Comparison of ENCODE assay signal across 17 cellular contexts in genomic region chr11:35649984-35650383, GRCh38. TPM values are rescaled to one million over a fixed set of nuclear protein-coding genes. Genes with fewer than 3 reads are reported as not detected.
DNase-seq lines count a peak whose midpoint lies in the region; ATAC-seq and TF ChIP-seq lines count a peak whose summit lies in the region.
"Had no signal": no experiment of that assay in that cellular context is flagged by ENCODE, and none has a peak within 500 bp of the region (broad histone marks: within the 10 kb centered on the region; RNA-seq: fewer than 3 reads in every experiment).

No MANE protein-coding gene starts in this region.

- ATAC-seq in esophagus mucosa (peak; percentile 35), HG02678 (IDR thresholded peaks at IDR 0.05; ENCODE audit: unreplicated experiment) (no peak), GM18517 (IDR thresholded peaks at IDR 0.05; ENCODE audit: unreplicated experiment) (no peak)
- ATAC-seq: GM23338 had no signal

- DNase-seq in A172 (ENCODE audit: low spot score) (peak; percentile 22), AG09309 (ENCODE audit: low read depth) (peak; percentile 37), RPMI7951 (ENCODE audit: low read depth) (peak; percentile 44), immature natural killer cell (no peak)
- DNase-seq: activated CD8-positive, alpha-beta memory T cell treated with anti-CD3 and anti-CD28 coated beads for 24 hours; caudate nucleus; DMS53; NCI-H1930; NCI-H524; nephron progenitor cell; testis had no signal

- H3K27ac Mint-ChIP-seq in immature natural killer cell = no peak overlapping the region
- H3K27ac Mint-ChIP-seq: CD14-positive monocyte, GM23338, memory B cell, nephron progenitor cell had no signal

- no peak overlapping the region for H3K4me3 ChIP-seq in AG09309 (ENCODE audit: control insufficient read depth, low read depth, low read length)
- H3K4me3 ChIP-seq: GM23338, testis had no signal

- no peak for TF ChIP-seq CTCF in AG09309 (IDR thresholded peaks at IDR 0.05; ENCODE audit: control insufficient read depth, insufficient read depth, low read depth, low read length, missing control alignments)

- H3K9me3 Mint-ChIP-seq in immature natural killer cell = peaks cover 0 to 1% (median 0%) of the 10 kb centered on the region in 6 donors
- H3K9me3 Mint-ChIP-seq: GM23338, nephron progenitor cell had no signal

- peaks cover 16 to 19% (median 18%) of the 10 kb centered on the region in 3 donors for H3K27me3 Mint-ChIP-seq in immature natural killer cell (ENCODE audit: low read depth in 3 of 3)

- H3K36me3 Mint-ChIP-seq in immature natural killer cell = peaks cover 0 to 4% (median 0%) of the 10 kb centered on the region in 3 donors
- H3K36me3 Mint-ChIP-seq: CD14-positive monocyte, memory B cell had no signal

- no peaks in the 10 kb centered on the region for H3K4me1 Mint-ChIP-seq in immature natural killer cell
- H3K4me1 Mint-ChIP-seq: memory B cell had no signal

- no peak overlapping the region for H3K4me3 Mint-ChIP-seq in immature natural killer cell
- H3K4me3 Mint-ChIP-seq: CD14-positive monocyte, GM23338, memory B cell, nephron progenitor cell had no signal

RNA-seq across cellular contexts. Expression of gene TRIM44, which starts 12.6 kb away (rescaled TPM):
- total RNA-seq in A172 (2014; rRNA removed; shearing (Covaris generic)) = 38.0 and 56.2 TPM in 2 replicates
- 18.2 and 27.6 TPM in 2 replicates for total RNA-seq in RPMI7951 (2014; rRNA removed; shearing (Covaris generic))
- total RNA-seq in esophagus mucosa = 22.7 TPM
- 10 to 100 TPM; 36.0 to 55.3 (median 41.1) TPM for polyA plus RNA-seq in immature natural killer cell

RNA-seq across cellular contexts. Expression of gene FJX1, which starts 31.7 kb away (rescaled TPM):
- total RNA-seq in A172 (2014; rRNA removed; shearing (Covaris generic)) = 38.3 and 53.4 TPM in 2 replicates
- total RNA-seq in RPMI7951 (2014; rRNA removed; shearing (Covaris generic)) = 7.0 and 7.9 TPM in 2 replicates
- 5.6 TPM for total RNA-seq in esophagus mucosa
- polyA plus RNA-seq in immature natural killer cell = not detected
- polyA plus RNA-seq: CD14-positive monocyte had no signal

Comparison
In these comparisons a context has a peak if more than half of its experiments do, and no peak if none do; other contexts are left out.
1. DNase-seq: peak in A172 (single experiment), AG09309 (single experiment) and RPMI7951 (single experiment); none in immature natural killer cell (0 of 3).